Comparison of ENCODE assay signal across 1 cellular context in the genomic region with DNA sequence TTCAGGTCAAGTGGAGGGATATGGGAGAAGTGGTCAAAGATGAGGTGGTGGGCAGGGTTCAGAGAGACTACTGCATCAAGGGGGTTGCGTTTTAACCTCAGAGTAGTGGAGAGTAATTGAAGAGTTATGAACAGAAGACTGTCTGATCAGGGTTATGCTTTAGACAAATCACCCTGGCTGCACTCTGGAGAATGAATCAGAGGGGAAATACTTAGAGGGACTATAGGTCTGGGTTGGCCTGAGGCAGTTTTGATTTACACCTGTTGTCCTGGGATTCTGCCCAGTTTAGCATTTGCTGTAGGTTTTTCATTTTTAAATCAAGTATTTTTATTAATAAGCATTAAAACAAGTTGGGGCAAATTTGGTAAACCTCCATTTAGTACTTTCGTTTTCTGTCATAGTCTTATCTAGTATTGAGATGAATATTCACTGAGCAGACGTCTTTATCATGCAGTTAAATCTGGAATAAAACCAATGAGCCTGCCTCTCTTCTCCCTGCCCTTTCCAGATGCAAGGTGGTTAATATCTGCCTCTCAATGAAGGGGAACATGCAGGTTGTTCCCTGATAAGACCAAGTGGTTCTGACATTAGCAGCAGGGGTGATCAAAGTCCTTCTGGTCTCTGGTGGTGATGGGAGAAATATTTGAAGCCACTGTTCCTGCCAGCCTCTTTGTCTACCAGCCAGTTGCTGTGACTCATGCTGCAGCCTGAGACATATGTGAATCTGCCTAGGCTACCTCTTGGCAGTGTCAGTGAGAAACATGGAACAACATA.
A peak's percentile ranks its signal among the peaks of the same experiment; 100 is the strongest.
TF ChIP-seq lines count a peak whose summit lies in the region.

No MANE protein-coding gene starts in this region.

TF ChIP-seq in HepG2, 621 proteins besides CTCF, POLR2A, EP300 and RAD21 (continued from another document and continues in another):
- TF ChIP-seq, protein P1, sequence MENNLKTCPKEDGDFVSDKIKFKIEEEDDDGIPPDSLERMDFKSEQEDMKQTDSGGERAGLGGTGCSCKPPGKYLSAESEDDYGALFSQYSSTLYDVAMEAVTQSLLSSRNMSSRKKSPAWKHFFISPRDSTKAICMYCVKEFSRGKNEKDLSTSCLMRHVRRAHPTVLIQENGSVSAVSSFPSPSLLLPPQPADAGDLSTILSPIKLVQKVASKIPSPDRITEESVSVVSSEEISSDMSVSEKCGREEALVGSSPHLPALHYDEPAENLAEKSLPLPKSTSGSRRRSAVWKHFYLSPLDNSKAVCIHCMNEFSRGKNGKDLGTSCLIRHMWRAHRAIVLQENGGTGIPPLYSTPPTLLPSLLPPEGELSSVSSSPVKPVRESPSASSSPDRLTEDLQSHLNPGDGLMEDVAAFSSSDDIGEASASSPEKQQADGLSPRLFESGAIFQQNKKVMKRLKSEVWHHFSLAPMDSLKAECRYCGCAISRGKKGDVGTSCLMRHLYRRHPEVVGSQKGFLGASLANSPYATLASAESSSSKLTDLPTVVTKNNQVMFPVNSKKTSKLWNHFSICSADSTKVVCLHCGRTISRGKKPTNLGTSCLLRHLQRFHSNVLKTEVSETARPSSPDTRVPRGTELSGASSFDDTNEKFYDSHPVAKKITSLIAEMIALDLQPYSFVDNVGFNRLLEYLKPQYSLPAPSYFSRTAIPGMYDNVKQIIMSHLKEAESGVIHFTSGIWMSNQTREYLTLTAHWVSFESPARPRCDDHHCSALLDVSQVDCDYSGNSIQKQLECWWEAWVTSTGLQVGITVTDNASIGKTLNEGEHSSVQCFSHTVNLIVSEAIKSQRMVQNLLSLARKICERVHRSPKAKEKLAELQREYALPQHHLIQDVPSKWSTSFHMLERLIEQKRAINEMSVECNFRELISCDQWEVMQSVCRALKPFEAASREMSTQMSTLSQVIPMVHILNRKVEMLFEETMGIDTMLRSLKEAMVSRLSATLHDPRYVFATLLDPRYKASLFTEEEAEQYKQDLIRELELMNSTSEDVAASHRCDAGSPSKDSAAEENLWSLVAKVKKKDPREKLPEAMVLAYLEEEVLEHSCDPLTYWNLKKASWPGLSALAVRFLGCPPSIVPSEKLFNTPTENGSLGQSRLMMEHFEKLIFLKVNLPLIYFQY (CRISPR knock-in tag; IDR thresholded peaks at IDR 0.05; ENCODE audit: borderline replicate concordance): no peak
- TF ChIP-seq ZNF180 (CRISPR knock-in tag; IDR thresholded peaks at IDR 0.05; ENCODE audit: borderline replicate concordance, low read depth) (no peak), MAFK (conservative IDR thresholded peaks at IDR 0.05 in 1 of 2, IDR thresholded peaks at IDR 0.05 in 1 of 2; ENCODE audit: low read length in 2 of 2) (no peak), NFATC3 (CRISPR knock-in tag; IDR thresholded peaks at IDR 0.05) (no peak), GLI4 (CRISPR knock-in tag; IDR thresholded peaks at IDR 0.05; ENCODE audit: borderline replicate concordance) (no peak), RNF2 (conservative IDR thresholded peaks at IDR 0.05; ENCODE audit: low read depth) (no peak), ZNF75D (CRISPR knock-in tag; IDR thresholded peaks at IDR 0.05; ENCODE audit: borderline replicate concordance) (no peak), MATR3 (CRISPR knock-in tag; IDR thresholded peaks at IDR 0.05) (no peak), ZC3H13 (CRISPR knock-in tag; IDR thresholded peaks at IDR 0.05) (no peak), HDAC1 (CRISPR knock-in tag; IDR thresholded peaks at IDR 0.05) (0 out of 2 replicates have a peak, but pooled peaks have one; percentile 24), HMGA1 (CRISPR knock-in tag; conservative IDR thresholded peaks at IDR 0.05) (no peak), ZNF17 (CRISPR knock-in tag; IDR thresholded peaks at IDR 0.05) (no peak), GATAD2A (CRISPR knock-in tag; IDR thresholded peaks at IDR 0.05) (peak; percentile 62), ZNF839 (CRISPR knock-in tag; IDR thresholded peaks at IDR 0.05; ENCODE audit: borderline replicate concordance) (no peak), MAZ (IDR thresholded peaks at IDR 0.05; ENCODE audit: borderline replicate concordance, low read depth, low read length) (no peak), MAZ (CRISPR knock-in tag; IDR thresholded peaks at IDR 0.05; ENCODE audit: low read depth) (no peak), PHF21A (CRISPR knock-in tag; IDR thresholded peaks at IDR 0.05) (no peak), ARNT2 (CRISPR knock-in tag; IDR thresholded peaks at IDR 0.05; ENCODE audit: low read depth) (no peak), NR2F1 (CRISPR knock-in tag; IDR thresholded peaks at IDR 0.05) (no peak), ELF3 (CRISPR knock-in tag; IDR thresholded peaks at IDR 0.05) (0 out of 2 replicates have a peak, but pooled peaks have one; percentile 23), RFXANK (CRISPR knock-in tag; IDR thresholded peaks at IDR 0.05) (no peak), RARA (CRISPR knock-in tag; IDR thresholded peaks at IDR 0.05) (peak; percentile 5; the same call in 1 of the 2 replicates), ZNF432 (CRISPR knock-in tag; IDR thresholded peaks at IDR 0.05; ENCODE audit: borderline replicate concordance) (no peak), ZNF143 (CRISPR knock-in tag; IDR thresholded peaks at IDR 0.05) (peak; percentile 67), ZNF552 (CRISPR knock-in tag; IDR thresholded peaks at IDR 0.05; ENCODE audit: borderline replicate concordance) (no peak), MEIS1 (CRISPR knock-in tag; IDR thresholded peaks at IDR 0.05; ENCODE audit: borderline replicate concordance) (no peak), CEBPG (CRISPR knock-in tag; IDR thresholded peaks at IDR 0.05) (no peak)
- TF ChIP-seq, protein P2, sequence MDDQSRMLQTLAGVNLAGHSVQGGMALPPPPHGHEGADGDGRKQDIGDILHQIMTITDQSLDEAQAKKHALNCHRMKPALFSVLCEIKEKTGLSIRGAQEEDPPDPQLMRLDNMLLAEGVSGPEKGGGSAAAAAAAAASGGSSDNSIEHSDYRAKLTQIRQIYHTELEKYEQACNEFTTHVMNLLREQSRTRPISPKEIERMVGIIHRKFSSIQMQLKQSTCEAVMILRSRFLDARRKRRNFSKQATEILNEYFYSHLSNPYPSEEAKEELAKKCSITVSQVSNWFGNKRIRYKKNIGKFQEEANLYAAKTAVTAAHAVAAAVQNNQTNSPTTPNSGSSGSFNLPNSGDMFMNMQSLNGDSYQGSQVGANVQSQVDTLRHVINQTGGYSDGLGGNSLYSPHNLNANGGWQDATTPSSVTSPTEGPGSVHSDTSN (CRISPR knock-in tag; IDR thresholded peaks at IDR 0.05; ENCODE audit: borderline replicate concordance): no peak
- TF ChIP-seq, protein P3, sequence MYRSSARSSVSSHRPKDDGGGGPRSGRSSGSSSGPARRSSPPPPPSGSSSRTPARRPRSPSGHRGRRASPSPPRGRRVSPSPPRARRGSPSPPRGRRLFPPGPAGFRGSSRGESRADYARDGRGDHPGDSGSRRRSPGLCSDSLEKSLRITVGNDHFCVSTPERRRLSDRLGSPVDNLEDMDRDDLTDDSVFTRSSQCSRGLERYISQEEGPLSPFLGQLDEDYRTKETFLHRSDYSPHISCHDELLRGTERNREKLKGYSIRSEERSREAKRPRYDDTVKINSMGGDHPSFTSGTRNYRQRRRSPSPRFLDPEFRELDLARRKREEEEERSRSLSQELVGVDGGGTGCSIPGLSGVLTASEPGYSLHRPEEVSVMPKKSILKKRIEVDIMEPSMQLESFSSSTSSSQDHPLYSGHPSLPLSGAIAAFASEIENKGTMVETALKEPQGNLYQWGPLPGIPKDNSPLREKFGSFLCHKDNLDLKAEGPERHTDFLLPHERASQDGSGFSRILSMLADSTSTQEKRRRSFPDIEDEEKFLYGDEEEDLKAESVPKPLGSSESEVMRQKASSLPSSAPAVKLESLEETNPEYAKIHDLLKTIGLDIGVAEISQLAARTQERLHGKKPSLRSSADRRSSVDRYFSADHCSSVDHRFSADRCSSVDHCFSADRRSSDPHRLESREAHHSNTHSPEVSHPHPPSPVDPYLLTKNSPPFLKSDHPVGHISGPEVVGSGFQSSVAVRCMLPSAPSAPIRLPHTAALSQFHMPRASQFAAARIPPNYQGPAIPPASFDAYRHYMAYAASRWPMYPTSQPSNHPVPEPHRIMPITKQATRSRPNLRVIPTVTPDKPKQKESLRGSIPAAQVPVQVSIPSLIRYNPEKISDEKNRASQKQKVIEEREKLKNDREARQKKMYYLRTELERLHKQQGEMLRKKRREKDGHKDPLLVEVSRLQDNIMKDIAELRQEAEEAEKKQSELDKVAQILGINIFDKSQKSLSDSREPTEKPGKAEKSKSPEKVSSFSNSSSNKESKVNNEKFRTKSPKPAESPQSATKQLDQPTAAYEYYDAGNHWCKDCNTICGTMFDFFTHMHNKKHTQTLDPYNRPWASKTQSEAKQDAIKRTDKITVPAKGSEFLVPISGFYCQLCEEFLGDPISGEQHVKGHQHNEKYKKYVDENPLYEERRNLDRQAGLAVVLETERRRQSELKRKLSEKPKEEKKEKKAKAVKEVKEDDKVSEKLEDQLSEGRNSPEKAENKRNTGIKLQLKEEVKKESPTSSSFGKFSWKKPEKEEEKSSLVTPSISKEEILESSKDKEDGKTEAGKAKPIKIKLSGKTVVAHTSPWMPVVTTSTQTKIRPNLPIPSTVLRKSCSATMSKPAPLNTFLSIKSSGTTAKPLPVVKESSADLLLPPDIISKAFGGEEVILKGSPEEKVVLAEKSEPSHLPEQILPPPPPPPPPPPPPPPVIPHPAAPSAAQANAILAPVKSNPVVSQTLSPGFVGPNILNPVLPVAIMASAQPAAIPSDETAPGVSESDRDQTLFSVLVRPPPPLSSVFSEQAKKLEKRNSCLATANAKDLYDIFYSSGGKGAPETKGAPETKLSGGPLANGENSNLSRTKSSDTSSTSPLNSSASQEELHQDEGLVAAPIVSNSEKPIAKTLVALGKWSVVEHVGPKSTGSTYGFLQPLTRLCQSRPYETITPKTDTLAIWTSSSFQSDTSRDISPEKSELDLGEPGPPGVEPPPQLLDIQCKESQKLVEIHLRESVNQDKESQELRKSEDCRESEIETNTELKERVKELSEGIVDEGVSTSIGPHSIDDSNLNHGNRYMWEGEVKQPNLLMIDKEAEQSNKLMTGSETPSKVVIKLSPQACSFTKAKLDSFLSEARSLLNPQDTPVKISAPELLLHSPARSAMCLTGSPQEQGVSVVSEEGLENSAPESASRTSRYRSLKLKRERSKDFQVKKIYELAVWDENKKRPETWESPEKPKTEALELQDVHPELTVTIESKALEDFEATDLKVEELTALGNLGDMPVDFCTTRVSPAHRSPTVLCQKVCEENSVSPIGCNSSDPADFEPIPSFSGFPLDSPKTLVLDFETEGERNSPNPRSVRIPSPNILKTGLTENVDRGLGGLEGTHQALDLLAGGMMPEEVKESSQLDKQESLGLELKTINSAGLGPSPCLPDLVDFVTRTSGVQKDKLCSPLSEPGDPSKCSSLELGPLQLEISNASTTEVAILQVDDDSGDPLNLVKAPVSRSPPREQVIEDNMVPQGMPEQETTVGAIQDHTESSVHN (CRISPR knock-in tag; IDR thresholded peaks at IDR 0.05): no peak
- TF ChIP-seq, protein P4, sequence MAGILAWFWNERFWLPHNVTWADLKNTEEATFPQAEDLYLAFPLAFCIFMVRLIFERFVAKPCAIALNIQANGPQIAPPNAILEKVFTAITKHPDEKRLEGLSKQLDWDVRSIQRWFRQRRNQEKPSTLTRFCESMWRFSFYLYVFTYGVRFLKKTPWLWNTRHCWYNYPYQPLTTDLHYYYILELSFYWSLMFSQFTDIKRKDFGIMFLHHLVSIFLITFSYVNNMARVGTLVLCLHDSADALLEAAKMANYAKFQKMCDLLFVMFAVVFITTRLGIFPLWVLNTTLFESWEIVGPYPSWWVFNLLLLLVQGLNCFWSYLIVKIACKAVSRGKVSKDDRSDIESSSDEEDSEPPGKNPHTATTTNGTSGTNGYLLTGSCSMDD (CRISPR knock-in tag; IDR thresholded peaks at IDR 0.05): no peak
- TF ChIP-seq, protein P5, sequence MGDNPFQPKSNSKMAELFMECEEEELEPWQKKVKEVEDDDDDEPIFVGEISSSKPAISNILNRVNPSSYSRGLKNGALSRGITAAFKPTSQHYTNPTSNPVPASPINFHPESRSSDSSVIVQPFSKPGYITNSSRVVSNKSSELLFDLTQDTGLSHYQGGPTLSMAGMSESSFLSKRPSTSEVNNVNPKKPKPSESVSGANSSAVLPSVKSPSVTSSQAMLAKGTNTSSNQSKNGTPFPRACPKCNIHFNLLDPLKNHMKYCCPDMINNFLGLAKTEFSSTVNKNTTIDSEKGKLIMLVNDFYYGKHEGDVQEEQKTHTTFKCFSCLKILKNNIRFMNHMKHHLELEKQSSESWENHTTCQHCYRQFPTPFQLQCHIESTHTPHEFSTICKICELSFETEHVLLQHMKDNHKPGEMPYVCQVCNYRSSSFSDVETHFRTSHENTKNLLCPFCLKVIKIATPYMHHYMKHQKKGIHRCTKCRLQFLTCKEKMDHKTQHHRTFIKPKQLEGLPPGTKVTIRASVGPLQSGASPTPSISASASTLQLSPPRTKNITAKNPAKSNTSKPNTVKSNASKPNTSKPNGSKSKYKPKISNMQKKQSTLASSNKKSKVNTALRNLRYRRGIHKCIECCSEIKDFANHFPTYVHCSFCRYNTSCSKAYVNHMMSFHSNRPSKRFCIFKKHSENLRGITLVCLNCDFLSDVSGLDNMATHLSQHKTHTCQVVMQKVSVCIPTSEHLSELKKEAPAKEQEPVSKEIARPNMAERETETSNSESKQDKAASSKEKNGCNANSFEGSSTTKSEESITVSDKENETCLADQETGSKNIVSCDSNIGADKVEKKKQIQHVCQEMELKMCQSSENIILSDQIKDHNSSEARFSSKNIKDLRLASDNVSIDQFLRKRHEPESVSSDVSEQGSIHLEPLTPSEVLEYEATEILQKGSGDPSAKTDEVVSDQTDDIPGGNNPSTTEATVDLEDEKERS (CRISPR knock-in tag; IDR thresholded peaks at IDR 0.05): no peak
- TF ChIP-seq, protein P6, sequence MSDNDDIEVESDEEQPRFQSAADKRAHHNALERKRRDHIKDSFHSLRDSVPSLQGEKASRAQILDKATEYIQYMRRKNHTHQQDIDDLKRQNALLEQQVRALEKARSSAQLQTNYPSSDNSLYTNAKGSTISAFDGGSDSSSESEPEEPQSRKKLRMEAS (IDR thresholded peaks at IDR 0.05): peak; percentile 20; the same call in 1 of the 2 replicates
